In the genomic region with DNA sequence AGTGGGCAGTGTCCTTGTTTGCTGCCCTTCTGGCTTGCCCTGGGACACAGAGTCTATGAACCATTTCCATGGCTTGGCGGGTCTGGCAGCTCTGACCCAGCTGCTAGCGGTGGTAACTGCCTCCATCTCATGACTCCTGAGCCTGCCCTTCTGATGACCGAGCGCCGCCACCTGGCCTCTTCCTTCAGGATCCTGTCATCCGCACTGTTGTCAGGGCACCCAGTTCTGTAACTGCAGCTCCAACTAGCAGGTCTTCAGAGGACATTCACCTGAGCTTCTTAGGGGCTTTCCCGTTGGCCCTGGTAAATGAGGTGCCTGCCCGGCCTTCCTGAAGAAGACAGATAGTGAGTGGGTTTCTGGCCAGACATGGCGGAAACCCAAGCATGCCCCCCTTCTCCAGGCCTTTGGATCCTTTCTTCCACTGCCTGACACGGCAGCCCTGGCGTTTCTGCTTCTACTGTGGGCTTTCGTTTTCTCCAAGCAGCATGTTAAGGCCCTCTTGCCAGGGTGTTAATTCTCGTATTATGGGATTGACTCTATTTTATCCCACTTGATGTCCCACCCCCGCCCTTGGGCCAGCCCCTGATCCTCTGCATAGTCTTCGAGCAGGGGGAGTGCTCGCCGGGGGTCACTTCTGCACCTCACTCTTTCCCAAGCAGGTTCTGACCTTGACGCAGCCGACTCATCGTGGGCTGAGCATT, we compare ENCODE assay signal across 21 cellular contexts. TPM values are rescaled to one million over a fixed set of nuclear protein-coding genes. Genes with fewer than 3 reads are reported as not detected.
DNase-seq lines count a peak whose midpoint lies in the region; ATAC-seq, FAIRE-seq and TF ChIP-seq lines count a peak whose summit lies in the region.
"Had no signal": no experiment of that assay in that cellular context is flagged by ENCODE, and none has a peak within 500 bp of the region (broad histone marks: within the 10 kb centered on the region; RNA-seq: fewer than 3 reads in every experiment).

No MANE protein-coding gene starts in this region.

- in situ Hi-C loops in HepG2 (cut with HindIII; ENCODE audit: extremely low pct_ligation_motif_present, low pct_unique_long_range_greater_than_20kb), result no loop called here

- no peaks in the 10 kb centered on the region for H3K79me2 ChIP-seq in HepG2 (ENCODE audit: insufficient read depth, low read length)

- POLR2A ChIA-PET in HepG2 (lab: Yijun Ruan, JAX), result no interaction called here

- H2AFZ ChIP-seq in HepG2 (ENCODE audit: low read length), result no peak overlapping the region

- DNase-seq in HepG2 (ENCODE audit: low spot score), result no peak
- no peak for DNase-seq in right lobe of liver
- no peak for DNase-seq in SW 1271 (lab: John Stamatoyannopoulos, UW)
- no peak for DNase-seq in Ammon's horn (ENCODE audit: low spot score)
- DNase-seq in NCI-H146 (lab: John Stamatoyannopoulos, UW), result no peak
- no peak for DNase-seq in NK-92 treated with Interleukin-12 subunit alpha and Interleukin-12 subunit beta, amount 100 ng/mL, for 24 hours (lab: John Stamatoyannopoulos, UW)
- DNase-seq: ACHN; activated gamma-delta T cell treated with Interleukin-2 at 50 U/mL for 16 hours; CD4-positive, alpha-beta memory T cell; erythroblast; GF-D8; mammary epithelial cell; NCI-H187; NCI-H774; stimulated activated naive CD4-positive, alpha-beta T cell; T-helper 17 cell; upper lobe of left lung had no signal

- TF ChIP-seq EP300 in HepG2 (IDR thresholded peaks at IDR 0.05; ENCODE audit: low read depth in 2 of 2, low read length in 2 of 2), result no peak
- no peak for TF ChIP-seq EP300 in HepG2 (CRISPR knock-in tag; IDR thresholded peaks at IDR 0.05; ENCODE audit: borderline replicate concordance)

- ATAC-seq in HepG2 (peak; percentile 66), right lobe of liver (no peak)
- ATAC-seq: T-helper 17 cell had no signal

- H3K36me3 ChIP-seq in HepG2 (replicated peaks in 1 of 2; ENCODE audit: control insufficient read depth in 1 of 2, insufficient read depth in 2 of 2, low read length in 2 of 2) (no peaks in the 10 kb centered on the region), right lobe of liver (no peaks in the 10 kb centered on the region)
- H3K36me3 ChIP-seq: upper lobe of left lung had no signal

- TF ChIP-seq RAD21 in HepG2 (CRISPR knock-in tag; IDR thresholded peaks at IDR 0.05), result no peak

- H3K9ac ChIP-seq in HepG2 (ENCODE audit: insufficient read depth, low read depth, low read length), result no peak overlapping the region

- FAIRE-seq in HepG2 (lab: Jason Lieb, UNC), result no peak
- FAIRE-seq: astrocyte, islet of Langerhans had no signal

- no peak overlapping the region for H3K27ac ChIP-seq in HepG2 (ENCODE audit: extremely low read length, insufficient read depth, low read length)
- no peak overlapping the region for H3K27ac ChIP-seq in right lobe of liver
- peak overlapping the region; percentile 37 for H3K27ac ChIP-seq in angular gyrus (ENCODE audit: low read depth, low read length)
- H3K27ac ChIP-seq: upper lobe of left lung had no signal

- no peaks in the 10 kb centered on the region for H3K36me3 Mint-ChIP-seq in nephron (ENCODE audit: low read depth)
- H3K36me3 Mint-ChIP-seq: CD4-positive, alpha-beta memory T cell had no signal

- TF ChIP-seq POLR2A in HepG2 (IDR thresholded peaks at IDR 0.05; ENCODE audit: insufficient read depth in 1 of 2, low read depth in 2 of 2, low read length in 2 of 2) (no peak), right lobe of liver (IDR thresholded peaks at IDR 0.05) (no peak)

- H3K4me3 ChIP-seq in HepG2 (replicated peaks in 1 of 3; ENCODE audit: insufficient read depth in 1 of 3, low read depth in 2 of 3, low read length in 3 of 3), result no peak overlapping the region; a peak in 1 of 6 replicates
- no peak overlapping the region for H3K4me3 ChIP-seq in right lobe of liver
- H3K4me3 ChIP-seq: upper lobe of left lung had no signal

- H3K27me3 ChIP-seq in HepG2 (ENCODE audit: control insufficient read depth in 1 of 2, insufficient read depth in 2 of 2, low read length in 2 of 2) (peaks cover 1 to 45% of the 10 kb centered on the region in 2 experiments; a peak in 3 of 5 replicates), right lobe of liver (no peaks in the 10 kb centered on the region)
- H3K27me3 ChIP-seq: upper lobe of left lung had no signal

- CTCF ChIA-PET in HepG2 (lab: Yijun Ruan, JAX; ENCODE audit: low intra/inter-chr PET ratio, low total read pairs), result no interaction called here

- TF ChIP-seq CTCF in HepG2 (CRISPR knock-in tag; IDR thresholded peaks at IDR 0.05) (peak; percentile 61), right lobe of liver (IDR thresholded peaks at IDR 0.05) (no peak), nephron (IDR thresholded peaks at IDR 0.05; ENCODE audit: unreplicated experiment in 3 of 3) (no peak)

- H3K4me1 Mint-ChIP-seq in nephron, result peaks cover 28% of the 10 kb centered on the region

- no peaks in the 10 kb centered on the region for H4K20me1 ChIP-seq in HepG2 (ENCODE audit: insufficient read depth, low read length)

- no peaks in the 10 kb centered on the region for H3K9me3 ChIP-seq in HepG2 (ENCODE audit: low read length)
- H3K9me3 ChIP-seq in right lobe of liver, result no peaks in the 10 kb centered on the region
- H3K9me3 ChIP-seq: upper lobe of left lung had no signal

- intact Hi-C loops in HepG2 (cut with micrococcal nuclease; ENCODE audit: unreplicated experiment), result no loop called here
- intact Hi-C loops in right lobe of liver (cut with DNase I), result no loop called here

- H3K4me3 Mint-ChIP-seq in nephron, result peak overlapping the region in 2 of 3 experiments; percentile 24 to 67
- H3K4me3 Mint-ChIP-seq: CD4-positive, alpha-beta memory T cell; T-helper 17 cell had no signal

- no peaks in the 10 kb centered on the region for H3K27me3 Mint-ChIP-seq in nephron (ENCODE audit: low read depth)

- H3K4me2 ChIP-seq in HepG2 (ENCODE audit: low read depth, low read length), result peak overlapping the region; percentile 41; the same call in 1 of the 2 replicates

- no TSS peak for BruUV-seq in HepG2 (replicated peaks; lab: Mats Ljungman, UMichigan)

- peaks cover 9% of the 10 kb centered on the region; the same call in 1 of the 2 replicates for H3K4me1 ChIP-seq in HepG2 (ENCODE audit: insufficient read depth, low read length)
- H3K4me1 ChIP-seq in right lobe of liver, result no peaks in the 10 kb centered on the region
- H3K4me1 ChIP-seq: upper lobe of left lung had no signal

- H3K9me3 Mint-ChIP-seq in nephron, result no peaks in the 10 kb centered on the region

- 40% methylated on average over 20 of the region's 20 CpGs for WGBS in HepG2 (ENCODE audit: low lambda C conversion rate)
- WGBS in right lobe of liver (ENCODE audit: insufficient coverage, low coverage, low lambda C conversion rate, missing lambda C conversion rate), result 80% methylated on average over 10 of the region's 20 CpGs

- peak overlapping the region in 2 of 3 experiments; percentile 96 to 97 for H3K27ac Mint-ChIP-seq in nephron
- H3K27ac Mint-ChIP-seq: CD4-positive, alpha-beta memory T cell; T-helper 17 cell had no signal

TF ChIP-seq in HepG2, 621 proteins besides CTCF, POLR2A, EP300 and RAD21 (continues in another document):
- TF ChIP-seq HIVEP1 (CRISPR knock-in tag; IDR thresholded peaks at IDR 0.05) (0 out of 2 replicates have a peak, but pooled peaks have one; percentile 4), MEF2D (CRISPR knock-in tag; IDR thresholded peaks at IDR 0.05) (no peak), ZNF317 (CRISPR knock-in tag; IDR thresholded peaks at IDR 0.05) (no peak)
- TF ChIP-seq, protein P1, sequence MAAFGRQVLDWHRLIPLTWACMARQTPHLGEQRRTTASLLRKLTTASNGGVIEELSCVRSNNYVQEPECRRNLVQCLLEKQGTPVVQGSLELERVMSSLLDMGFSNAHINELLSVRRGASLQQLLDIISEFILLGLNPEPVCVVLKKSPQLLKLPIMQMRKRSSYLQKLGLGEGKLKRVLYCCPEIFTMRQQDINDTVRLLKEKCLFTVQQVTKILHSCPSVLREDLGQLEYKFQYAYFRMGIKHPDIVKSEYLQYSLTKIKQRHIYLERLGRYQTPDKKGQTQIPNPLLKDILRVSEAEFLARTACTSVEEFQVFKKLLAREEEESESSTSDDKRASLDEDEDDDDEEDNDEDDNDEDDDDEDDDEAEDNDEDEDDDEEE (CRISPR knock-in tag; IDR thresholded peaks at IDR 0.05), result no peak

RNA-seq across cellular contexts. Expression of a gene that starts 24.7 kb away (rescaled TPM):
- total RNA-seq in HepG2 (2016; rRNA removed; fragmentation: Illumina TruSeq; extraction: Trizol) (not detected in 2 replicates), right lobe of liver (under 1 TPM in 5 of 6 experiments, not detected in 1; 0.05 to 0.37 (median 0.22) TPM)
- not detected in 2 replicates for total RNA-seq in HepG2 (2016; cell fraction: cytosol; rRNA removed; fragmentation: Illumina TruSeq; extraction: Trizol; ENCODE audit: low read depth)
- not detected in 2 replicates for total RNA-seq in HepG2 (2016; cell fraction: insoluble cytoplasmic fraction; rRNA removed; fragmentation: Illumina TruSeq; extraction: Trizol)
- not detected in 2 replicates for total RNA-seq in HepG2 (2016; cell fraction: membrane; rRNA removed; fragmentation: Illumina TruSeq; extraction: Trizol)
- not detected in 2 replicates for total RNA-seq in HepG2 (2016; cell fraction: nucleus; rRNA removed; fragmentation: Illumina TruSeq; extraction: Trizol)
- polyA plus RNA-seq in HepG2 (2011; rRNA removed), result not detected in 2 replicates
- polyA plus RNA-seq in HepG2 (2011; cell fraction: cytosol; rRNA removed), result 0.01 TPM in 1 of 2 replicates, not detected in the other
- not detected in 2 replicates for polyA plus RNA-seq in HepG2 (2011; cell fraction: nucleus; rRNA removed)
- polyA plus RNA-seq in HepG2 (2012), result not detected in 2 replicates
- not detected in 2 replicates for polyA plus RNA-seq in HepG2 (2016; cell fraction: cytosol; fragmentation: Illumina TruSeq; extraction: Trizol; ENCODE audit: low read depth)
- not detected in 2 replicates for polyA plus RNA-seq in HepG2 (2016; cell fraction: insoluble cytoplasmic fraction; fragmentation: Illumina TruSeq; extraction: Trizol; ENCODE audit: low read depth)
- polyA plus RNA-seq in HepG2 (2016; cell fraction: membrane; fragmentation: Illumina TruSeq; extraction: Trizol; ENCODE audit: low read depth), result not detected in 2 replicates
- polyA plus RNA-seq in HepG2 (2016; cell fraction: nucleus; fragmentation: Illumina TruSeq; extraction: Trizol; ENCODE audit: insufficient read depth, low read depth), result not detected in 2 replicates
- polyA minus RNA-seq in HepG2 (2011; rRNA and poly(A)+ RNA removed; ENCODE audit: low replicate concordance), result 0.04 and 0.05 TPM in 2 replicates
- polyA minus RNA-seq in HepG2 (2011; cell fraction: cytosol; rRNA and poly(A)+ RNA removed), result not detected in 2 replicates
- polyA minus RNA-seq in HepG2 (2011; cell fraction: nucleus; rRNA and poly(A)+ RNA removed), result not detected in 2 replicates
- total RNA-seq: mammary epithelial cell had no signal
